ENCODE assay signal across 6 cellular contexts in the genomic region with DNA sequence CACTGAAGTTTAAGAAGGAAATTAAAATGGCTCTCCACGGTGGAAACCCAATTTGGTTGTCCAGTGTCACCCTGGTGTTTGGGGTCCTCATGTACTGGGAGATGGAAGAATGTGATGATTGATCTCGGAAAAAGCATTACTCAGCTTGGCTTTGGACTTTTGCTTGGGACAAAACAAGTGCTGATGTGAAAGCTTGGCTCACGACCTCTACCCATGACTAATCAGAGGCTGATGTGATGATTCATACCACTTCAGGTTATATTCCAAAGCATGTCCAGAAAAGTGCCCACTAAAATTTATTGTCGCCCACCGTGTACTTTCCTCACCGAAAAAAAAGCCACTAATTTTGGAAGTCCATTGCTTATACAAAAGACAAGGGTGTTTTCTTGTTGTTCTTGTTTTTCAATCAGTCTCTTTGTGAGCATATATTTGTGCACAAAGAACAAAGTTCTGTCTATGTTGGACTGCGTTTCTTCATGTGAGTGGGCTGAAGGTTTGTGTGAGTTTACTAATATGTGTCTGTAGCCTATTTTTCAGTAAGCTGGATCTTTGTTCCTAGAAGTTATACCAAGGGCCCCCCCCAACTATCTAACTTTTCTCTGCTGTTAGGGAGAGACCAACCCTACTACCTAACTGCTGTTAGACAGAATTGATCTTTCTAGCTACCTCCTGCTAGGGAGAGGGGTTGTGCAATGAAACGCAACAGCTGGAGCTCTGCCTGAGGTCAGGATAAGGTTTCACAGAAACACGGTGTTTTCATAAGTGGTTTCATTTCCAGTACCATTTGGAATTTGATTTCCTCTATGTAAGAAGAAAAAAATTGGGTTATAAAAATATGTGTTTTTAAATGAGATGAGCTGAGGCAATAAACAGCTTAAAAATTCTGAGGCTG. TPM values are rescaled to one million over a fixed set of nuclear protein-coding genes. Genes with fewer than 3 reads are reported as not detected.
"Had no signal": no experiment of that assay in that cellular context is flagged by ENCODE, and none has a peak within 500 bp of the region (broad histone marks: within the 10 kb centered on the region; RNA-seq: fewer than 3 reads in every experiment).

No MANE protein-coding gene starts in this region.

RNA-seq across cellular contexts. Expression of gene CDY1B, which starts 21.4 kb away (rescaled TPM):
- total RNA-seq: GM23338, H1, H9, HT-29, IMR-90, K562 had no signal
